In the genomic region with DNA sequence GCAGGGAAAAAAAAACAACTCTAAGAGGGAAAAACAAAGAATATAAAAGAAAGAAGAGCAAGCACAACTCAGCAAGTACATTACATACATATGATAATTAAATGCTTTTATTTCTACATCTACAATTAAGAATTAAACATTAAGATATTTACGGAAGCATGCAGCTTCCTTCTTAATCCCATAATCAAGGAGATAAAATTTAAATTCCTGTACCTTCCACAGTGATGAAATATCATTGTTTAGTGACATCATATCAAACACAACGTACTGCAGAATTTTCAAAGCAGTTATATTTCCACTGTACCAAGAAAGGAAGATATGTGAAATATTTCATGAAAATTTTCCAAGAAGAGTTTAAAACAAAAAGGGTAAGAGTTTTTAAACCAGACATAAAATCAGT, we compare ENCODE assay signal across 1 cellular context.
TF ChIP-seq lines count a peak whose summit lies in the region.

No MANE protein-coding gene starts in this region.

TF ChIP-seq in IMR-90, 13 proteins besides CTCF, POLR2A, EP300 and RAD21:
- peak; percentile 23; the same call in 1 of the 2 replicates for TF ChIP-seq CEBPB (IDR thresholded peaks at IDR 0.05; ENCODE audit: low read depth, low read length)
- TF ChIP-seq, protein P1, sequence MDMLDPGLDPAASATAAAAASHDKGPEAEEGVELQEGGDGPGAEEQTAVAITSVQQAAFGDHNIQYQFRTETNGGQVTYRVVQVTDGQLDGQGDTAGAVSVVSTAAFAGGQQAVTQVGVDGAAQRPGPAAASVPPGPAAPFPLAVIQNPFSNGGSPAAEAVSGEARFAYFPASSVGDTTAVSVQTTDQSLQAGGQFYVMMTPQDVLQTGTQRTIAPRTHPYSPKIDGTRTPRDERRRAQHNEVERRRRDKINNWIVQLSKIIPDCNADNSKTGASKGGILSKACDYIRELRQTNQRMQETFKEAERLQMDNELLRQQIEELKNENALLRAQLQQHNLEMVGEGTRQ (IDR thresholded peaks at IDR 0.05; ENCODE audit: low read depth, low read length): no peak
